ENCODE assay signal across 1 cellular context in the genomic region with DNA sequence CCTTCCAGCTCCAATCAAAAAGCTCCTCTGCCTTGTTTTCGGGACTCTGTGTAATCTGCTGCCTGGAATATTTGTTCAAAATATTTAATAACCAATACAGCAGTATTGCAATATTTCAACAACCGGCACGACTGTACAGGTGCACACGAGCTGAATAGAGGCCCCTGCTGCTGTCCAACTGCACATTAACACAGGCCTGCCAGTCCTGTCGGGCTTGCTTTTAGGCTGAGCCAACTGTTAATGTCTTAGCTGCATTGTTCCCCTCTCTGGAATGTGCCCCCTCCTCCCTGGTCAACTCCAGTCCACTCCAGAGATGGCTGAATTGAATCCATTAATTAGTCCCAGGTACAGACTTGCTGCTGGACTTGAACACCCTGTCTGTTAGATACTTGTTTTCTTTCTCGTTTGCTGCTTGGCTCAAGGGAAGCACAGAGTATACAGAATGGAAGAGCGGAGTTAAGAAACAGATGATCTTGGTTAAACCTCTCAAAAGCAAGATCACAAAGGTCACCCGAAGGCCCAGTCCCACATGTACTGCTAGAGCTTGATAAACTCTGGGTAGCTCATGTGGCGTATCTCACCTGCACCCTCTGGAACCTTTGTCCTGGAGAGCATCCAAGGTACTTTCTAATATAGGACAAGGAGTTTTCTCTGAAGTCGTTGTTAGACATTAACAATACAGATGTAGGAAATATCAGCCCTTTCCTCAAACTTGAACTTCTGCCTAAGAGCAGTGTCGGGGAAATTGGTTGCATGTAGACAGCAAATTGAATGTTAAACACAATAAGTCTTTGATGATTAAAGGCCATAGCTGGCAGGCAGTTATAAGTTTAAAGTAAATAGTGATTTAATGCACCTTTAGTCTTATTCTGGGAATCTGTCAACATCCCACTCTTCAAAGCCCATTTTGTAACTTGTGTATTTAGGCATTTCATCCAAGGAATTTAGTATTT.
A peak's percentile ranks its signal among the peaks of the same experiment; 100 is the strongest.
TF ChIP-seq lines count a peak whose summit lies in the region.

No MANE protein-coding gene starts in this region.

TF ChIP-seq in HepG2, 621 proteins besides CTCF, POLR2A, EP300 and RAD21 (continued from another document and continues in another):
- TF ChIP-seq, protein P1, sequence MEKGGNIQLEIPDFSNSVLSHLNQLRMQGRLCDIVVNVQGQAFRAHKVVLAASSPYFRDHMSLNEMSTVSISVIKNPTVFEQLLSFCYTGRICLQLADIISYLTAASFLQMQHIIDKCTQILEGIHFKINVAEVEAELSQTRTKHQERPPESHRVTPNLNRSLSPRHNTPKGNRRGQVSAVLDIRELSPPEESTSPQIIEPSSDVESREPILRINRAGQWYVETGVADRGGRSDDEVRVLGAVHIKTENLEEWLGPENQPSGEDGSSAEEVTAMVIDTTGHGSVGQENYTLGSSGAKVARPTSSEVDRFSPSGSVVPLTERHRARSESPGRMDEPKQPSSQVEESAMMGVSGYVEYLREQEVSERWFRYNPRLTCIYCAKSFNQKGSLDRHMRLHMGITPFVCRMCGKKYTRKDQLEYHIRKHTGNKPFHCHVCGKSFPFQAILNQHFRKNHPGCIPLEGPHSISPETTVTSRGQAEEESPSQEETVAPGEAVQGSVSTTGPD (CRISPR knock-in tag; IDR thresholded peaks at IDR 0.05), result no peak
- TF ChIP-seq SYNCRIP (IDR thresholded peaks at IDR 0.05; ENCODE audit: insufficient read depth, low read depth, low read length), result no peak
- TF ChIP-seq ZNF207 (IDR thresholded peaks at IDR 0.05; ENCODE audit: borderline replicate concordance), result no peak
- no peak for TF ChIP-seq AGO2 (optimal IDR thresholded peaks at IDR 0.05; ENCODE audit: low read depth, low read length)
- peak; percentile 49; the same call in 1 of the 2 replicates for TF ChIP-seq KAT8 (CRISPR knock-in tag; IDR thresholded peaks at IDR 0.05)
- TF ChIP-seq, protein P2, sequence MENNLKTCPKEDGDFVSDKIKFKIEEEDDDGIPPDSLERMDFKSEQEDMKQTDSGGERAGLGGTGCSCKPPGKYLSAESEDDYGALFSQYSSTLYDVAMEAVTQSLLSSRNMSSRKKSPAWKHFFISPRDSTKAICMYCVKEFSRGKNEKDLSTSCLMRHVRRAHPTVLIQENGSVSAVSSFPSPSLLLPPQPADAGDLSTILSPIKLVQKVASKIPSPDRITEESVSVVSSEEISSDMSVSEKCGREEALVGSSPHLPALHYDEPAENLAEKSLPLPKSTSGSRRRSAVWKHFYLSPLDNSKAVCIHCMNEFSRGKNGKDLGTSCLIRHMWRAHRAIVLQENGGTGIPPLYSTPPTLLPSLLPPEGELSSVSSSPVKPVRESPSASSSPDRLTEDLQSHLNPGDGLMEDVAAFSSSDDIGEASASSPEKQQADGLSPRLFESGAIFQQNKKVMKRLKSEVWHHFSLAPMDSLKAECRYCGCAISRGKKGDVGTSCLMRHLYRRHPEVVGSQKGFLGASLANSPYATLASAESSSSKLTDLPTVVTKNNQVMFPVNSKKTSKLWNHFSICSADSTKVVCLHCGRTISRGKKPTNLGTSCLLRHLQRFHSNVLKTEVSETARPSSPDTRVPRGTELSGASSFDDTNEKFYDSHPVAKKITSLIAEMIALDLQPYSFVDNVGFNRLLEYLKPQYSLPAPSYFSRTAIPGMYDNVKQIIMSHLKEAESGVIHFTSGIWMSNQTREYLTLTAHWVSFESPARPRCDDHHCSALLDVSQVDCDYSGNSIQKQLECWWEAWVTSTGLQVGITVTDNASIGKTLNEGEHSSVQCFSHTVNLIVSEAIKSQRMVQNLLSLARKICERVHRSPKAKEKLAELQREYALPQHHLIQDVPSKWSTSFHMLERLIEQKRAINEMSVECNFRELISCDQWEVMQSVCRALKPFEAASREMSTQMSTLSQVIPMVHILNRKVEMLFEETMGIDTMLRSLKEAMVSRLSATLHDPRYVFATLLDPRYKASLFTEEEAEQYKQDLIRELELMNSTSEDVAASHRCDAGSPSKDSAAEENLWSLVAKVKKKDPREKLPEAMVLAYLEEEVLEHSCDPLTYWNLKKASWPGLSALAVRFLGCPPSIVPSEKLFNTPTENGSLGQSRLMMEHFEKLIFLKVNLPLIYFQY (CRISPR knock-in tag; IDR thresholded peaks at IDR 0.05; ENCODE audit: borderline replicate concordance), result 0 out of 2 replicates have a peak, but pooled peaks have one; percentile 56
- TF ChIP-seq, protein P3, sequence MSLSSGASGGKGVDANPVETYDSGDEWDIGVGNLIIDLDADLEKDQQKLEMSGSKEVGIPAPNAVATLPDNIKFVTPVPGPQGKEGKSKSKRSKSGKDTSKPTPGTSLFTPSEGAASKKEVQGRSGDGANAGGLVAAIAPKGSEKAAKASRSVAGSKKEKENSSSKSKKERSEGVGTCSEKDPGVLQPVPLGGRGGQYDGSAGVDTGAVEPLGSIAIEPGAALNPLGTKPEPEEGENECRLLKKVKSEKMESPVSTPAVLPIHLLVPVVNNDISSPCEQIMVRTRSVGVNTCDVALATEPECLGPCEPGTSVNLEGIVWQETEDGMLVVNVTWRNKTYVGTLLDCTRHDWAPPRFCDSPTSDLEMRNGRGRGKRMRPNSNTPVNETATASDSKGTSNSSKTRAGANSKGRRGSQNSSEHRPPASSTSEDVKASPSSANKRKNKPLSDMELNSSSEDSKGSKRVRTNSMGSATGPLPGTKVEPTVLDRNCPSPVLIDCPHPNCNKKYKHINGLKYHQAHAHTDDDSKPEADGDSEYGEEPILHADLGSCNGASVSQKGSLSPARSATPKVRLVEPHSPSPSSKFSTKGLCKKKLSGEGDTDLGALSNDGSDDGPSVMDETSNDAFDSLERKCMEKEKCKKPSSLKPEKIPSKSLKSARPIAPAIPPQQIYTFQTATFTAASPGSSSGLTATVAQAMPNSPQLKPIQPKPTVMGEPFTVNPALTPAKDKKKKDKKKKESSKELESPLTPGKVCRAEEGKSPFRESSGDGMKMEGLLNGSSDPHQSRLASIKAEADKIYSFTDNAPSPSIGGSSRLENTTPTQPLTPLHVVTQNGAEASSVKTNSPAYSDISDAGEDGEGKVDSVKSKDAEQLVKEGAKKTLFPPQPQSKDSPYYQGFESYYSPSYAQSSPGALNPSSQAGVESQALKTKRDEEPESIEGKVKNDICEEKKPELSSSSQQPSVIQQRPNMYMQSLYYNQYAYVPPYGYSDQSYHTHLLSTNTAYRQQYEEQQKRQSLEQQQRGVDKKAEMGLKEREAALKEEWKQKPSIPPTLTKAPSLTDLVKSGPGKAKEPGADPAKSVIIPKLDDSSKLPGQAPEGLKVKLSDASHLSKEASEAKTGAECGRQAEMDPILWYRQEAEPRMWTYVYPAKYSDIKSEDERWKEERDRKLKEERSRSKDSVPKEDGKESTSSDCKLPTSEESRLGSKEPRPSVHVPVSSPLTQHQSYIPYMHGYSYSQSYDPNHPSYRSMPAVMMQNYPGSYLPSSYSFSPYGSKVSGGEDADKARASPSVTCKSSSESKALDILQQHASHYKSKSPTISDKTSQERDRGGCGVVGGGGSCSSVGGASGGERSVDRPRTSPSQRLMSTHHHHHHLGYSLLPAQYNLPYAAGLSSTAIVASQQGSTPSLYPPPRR (CRISPR knock-in tag; IDR thresholded peaks at IDR 0.05; ENCODE audit: borderline replicate concordance), result peak; percentile 88
- TF ChIP-seq IRF2 (CRISPR knock-in tag; IDR thresholded peaks at IDR 0.05), result peak; percentile 32; the same call in 1 of the 2 replicates
- TF ChIP-seq SIX1 (CRISPR knock-in tag; IDR thresholded peaks at IDR 0.05; ENCODE audit: borderline replicate concordance), result peak; percentile 46; the same call in 1 of the 2 replicates
- TF ChIP-seq ZMYM4 (CRISPR knock-in tag; IDR thresholded peaks at IDR 0.05), result peak; percentile 47; the same call in 1 of the 2 replicates
- no peak for TF ChIP-seq ZNF672 (CRISPR knock-in tag; IDR thresholded peaks at IDR 0.05)
- TF ChIP-seq, protein P4, sequence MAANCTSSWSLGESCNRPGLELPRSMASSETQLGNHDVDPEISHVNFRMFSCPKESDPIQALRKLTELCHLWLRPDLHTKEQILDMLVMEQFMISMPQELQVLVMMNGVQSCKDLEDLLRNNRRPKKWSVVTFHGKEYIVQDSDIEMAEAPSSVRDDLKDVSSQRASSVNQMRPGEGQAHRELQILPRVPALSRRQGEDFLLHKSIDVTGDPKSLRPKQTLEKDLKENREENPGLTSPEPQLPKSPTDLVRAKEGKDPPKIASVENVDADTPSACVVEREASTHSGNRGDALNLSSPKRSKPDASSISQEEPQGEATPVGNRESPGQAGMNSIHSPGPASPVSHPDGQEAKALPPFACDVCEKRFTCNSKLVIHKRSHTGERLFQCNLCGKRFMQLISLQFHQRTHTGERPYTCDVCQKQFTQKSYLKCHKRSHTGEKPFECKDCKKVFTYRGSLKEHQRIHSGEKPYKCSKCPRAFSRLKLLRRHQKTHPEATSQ (CRISPR knock-in tag; IDR thresholded peaks at IDR 0.05; ENCODE audit: borderline replicate concordance), result peak; percentile 41; the same call in 1 of the 2 replicates
- TF ChIP-seq ZNF296 (CRISPR knock-in tag; conservative IDR thresholded peaks at IDR 0.05), result no peak
- TF ChIP-seq NFYC (CRISPR knock-in tag; IDR thresholded peaks at IDR 0.05), result 0 out of 2 replicates have a peak, but pooled peaks have one; percentile 19
- TF ChIP-seq, protein P5, sequence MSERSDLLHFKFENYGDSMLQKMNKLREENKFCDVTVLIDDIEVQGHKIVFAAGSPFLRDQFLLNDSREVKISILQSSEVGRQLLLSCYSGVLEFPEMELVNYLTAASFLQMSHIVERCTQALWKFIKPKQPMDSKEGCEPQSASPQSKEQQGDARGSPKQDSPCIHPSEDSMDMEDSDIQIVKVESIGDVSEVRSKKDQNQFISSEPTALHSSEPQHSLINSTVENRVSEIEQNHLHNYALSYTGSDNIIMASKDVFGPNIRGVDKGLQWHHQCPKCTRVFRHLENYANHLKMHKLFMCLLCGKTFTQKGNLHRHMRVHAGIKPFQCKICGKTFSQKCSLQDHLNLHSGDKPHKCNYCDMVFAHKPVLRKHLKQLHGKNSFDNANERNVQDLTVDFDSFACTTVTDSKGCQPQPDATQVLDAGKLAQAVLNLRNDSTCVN (CRISPR knock-in tag; IDR thresholded peaks at IDR 0.05; ENCODE audit: borderline replicate concordance), result 0 out of 2 replicates have a peak, but pooled peaks have one; percentile 14
- 0 out of 2 replicates have a peak, but pooled peaks have one; percentile 9 for TF ChIP-seq ZNF644 (CRISPR knock-in tag; IDR thresholded peaks at IDR 0.05; ENCODE audit: low read depth)
- peak; percentile 87; the same call in 1 of the 2 replicates for TF ChIP-seq RCOR2 (CRISPR knock-in tag; IDR thresholded peaks at IDR 0.05)
- TF ChIP-seq ZNF598 (CRISPR knock-in tag; IDR thresholded peaks at IDR 0.05; ENCODE audit: borderline replicate concordance), result no peak
- TF ChIP-seq, protein P6, sequence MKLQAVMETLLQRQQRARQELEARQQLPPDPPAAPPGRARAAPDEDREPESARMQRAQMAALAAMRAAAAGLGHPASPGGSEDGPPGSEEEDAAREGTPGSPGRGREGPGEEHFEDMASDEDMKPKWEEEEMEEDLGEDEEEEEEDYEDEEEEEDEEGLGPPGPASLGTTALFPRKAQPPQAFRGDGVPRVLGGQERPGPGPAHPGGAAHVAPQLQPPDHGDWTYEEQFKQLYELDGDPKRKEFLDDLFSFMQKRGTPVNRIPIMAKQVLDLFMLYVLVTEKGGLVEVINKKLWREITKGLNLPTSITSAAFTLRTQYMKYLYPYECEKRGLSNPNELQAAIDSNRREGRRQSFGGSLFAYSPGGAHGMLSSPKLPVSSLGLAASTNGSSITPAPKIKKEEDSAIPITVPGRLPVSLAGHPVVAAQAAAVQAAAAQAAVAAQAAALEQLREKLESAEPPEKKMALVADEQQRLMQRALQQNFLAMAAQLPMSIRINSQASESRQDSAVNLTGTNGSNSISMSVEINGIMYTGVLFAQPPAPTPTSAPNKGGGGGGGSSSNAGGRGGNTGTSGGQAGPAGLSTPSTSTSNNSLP (IDR thresholded peaks at IDR 0.05; ENCODE audit: low read depth, low read length), result peak; percentile 98
- TF ChIP-seq ZNF766 (CRISPR knock-in tag; IDR thresholded peaks at IDR 0.05; ENCODE audit: borderline replicate concordance), result no peak
- TF ChIP-seq NKX3-1 (CRISPR knock-in tag; IDR thresholded peaks at IDR 0.05), result peak; percentile 81
- TF ChIP-seq, protein P7, sequence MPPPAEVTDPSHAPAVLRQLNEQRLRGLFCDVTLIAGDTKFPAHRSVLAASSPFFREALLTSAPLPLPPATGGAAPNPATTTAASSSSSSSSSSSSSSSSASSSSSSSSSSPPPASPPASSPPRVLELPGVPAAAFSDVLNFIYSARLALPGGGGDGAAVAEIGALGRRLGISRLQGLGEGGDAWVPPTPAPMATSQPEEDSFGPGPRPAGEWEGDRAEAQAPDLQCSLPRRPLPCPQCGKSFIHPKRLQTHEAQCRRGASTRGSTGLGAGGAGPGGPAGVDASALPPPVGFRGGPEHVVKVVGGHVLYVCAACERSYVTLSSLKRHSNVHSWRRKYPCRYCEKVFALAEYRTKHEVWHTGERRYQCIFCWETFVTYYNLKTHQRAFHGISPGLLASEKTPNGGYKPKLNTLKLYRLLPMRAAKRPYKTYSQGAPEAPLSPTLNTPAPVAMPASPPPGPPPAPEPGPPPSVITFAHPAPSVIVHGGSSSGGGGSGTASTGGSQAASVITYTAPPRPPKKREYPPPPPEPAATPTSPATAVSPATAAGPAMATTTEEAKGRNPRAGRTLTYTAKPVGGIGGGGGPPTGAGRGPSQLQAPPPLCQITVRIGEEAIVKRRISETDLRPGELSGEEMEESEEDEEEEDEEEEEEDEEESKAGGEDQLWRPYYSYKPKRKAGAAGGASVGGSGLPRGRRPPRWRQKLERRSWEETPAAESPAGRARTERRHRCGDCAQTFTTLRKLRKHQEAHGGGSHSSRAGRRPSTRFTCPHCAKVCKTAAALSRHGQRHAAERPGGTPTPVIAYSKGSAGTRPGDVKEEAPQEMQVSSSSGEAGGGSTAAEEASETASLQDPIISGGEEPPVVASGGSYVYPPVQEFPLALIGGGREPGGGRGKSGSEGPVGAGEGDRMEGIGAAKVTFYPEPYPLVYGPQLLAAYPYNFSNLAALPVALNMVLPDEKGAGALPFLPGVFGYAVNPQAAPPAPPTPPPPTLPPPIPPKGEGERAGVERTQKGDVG (CRISPR knock-in tag; IDR thresholded peaks at IDR 0.05; ENCODE audit: borderline replicate concordance), result no peak
- TF ChIP-seq, protein P8, sequence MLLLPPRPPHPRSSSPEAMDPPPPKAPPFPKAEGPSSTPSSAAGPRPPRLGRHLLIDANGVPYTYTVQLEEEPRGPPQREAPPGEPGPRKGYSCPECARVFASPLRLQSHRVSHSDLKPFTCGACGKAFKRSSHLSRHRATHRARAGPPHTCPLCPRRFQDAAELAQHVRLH (CRISPR knock-in tag; IDR thresholded peaks at IDR 0.05; ENCODE audit: borderline replicate concordance, low read depth), result peak; percentile 70; the same call in 1 of the 2 replicates
- TF ChIP-seq, protein P9, sequence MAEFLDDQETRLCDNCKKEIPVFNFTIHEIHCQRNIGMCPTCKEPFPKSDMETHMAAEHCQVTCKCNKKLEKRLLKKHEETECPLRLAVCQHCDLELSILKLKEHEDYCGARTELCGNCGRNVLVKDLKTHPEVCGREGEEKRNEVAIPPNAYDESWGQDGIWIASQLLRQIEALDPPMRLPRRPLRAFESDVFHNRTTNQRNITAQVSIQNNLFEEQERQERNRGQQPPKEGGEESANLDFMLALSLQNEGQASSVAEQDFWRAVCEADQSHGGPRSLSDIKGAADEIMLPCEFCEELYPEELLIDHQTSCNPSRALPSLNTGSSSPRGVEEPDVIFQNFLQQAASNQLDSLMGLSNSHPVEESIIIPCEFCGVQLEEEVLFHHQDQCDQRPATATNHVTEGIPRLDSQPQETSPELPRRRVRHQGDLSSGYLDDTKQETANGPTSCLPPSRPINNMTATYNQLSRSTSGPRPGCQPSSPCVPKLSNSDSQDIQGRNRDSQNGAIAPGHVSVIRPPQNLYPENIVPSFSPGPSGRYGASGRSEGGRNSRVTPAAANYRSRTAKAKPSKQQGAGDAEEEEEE (CRISPR knock-in tag; IDR thresholded peaks at IDR 0.05; ENCODE audit: borderline replicate concordance), result 0 out of 2 replicates have a peak, but pooled peaks have one; percentile 82
- TF ChIP-seq HNF4G (IDR thresholded peaks at IDR 0.05; ENCODE audit: borderline replicate concordance, low read depth, low read length), result peak; percentile 4
- TF ChIP-seq HNF4G (CRISPR knock-in tag; IDR thresholded peaks at IDR 0.05; ENCODE audit: borderline replicate concordance, low read depth), result no peak; the same call in 1 of the 2 replicates
